ENCODE assay signal across 8 cellular contexts in genomic region chr10:87341546-87342145, GRCh38. TPM values are rescaled to one million over a fixed set of nuclear protein-coding genes. Genes with fewer than 3 reads are reported as not detected.
DNase-seq lines count a peak whose midpoint lies in the region; ATAC-seq, FAIRE-seq and TF ChIP-seq lines count a peak whose summit lies in the region.
"Not testable (repeated sequence)": the region's sequence is repeated elsewhere in the genome, so short reads cannot be mapped to it uniquely, and the experiment has no call there.

No MANE protein-coding gene starts in this region.

- CTCF ChIA-PET in WTC11 (lab: Charles Lee), result not testable (repeated sequence)

- not testable (repeated sequence) for H3K27me3 ChIP-seq in iPS DF 6.9 (ENCODE audit: control insufficient read depth, insufficient read depth, low read length); pancreas; upper lobe of right lung

- H3K4me3 ChIP-seq in HFF-Myc (replicated peaks; ENCODE audit: low read depth, low read length) (peak overlapping the region; percentile 47), iPS DF 6.9 (ENCODE audit: low read length) (peak overlapping the region; percentile 50; the same call in 1 of the 2 replicates), pancreas (peak overlapping the region in 3 of 4 donors; percentile 33 to 53 (median 44)), upper lobe of right lung (peak overlapping the region; percentile 55)

- H3K27ac ChIP-seq in iPS DF 6.9 (ENCODE audit: low read length), result not testable (repeated sequence)
- H3K27ac ChIP-seq in pancreas (peak overlapping the region in 2 of 4 donors; percentile 84 to 89), upper lobe of right lung (peak overlapping the region; percentile 87)

- intact Hi-C loops in pancreas (cut with DNase I); upper lobe of right lung (cut with DNase I): not testable (repeated sequence)

- H3K4me1 Mint-ChIP-seq in WTC11, result not testable (repeated sequence)
- peaks cover 11% of the 10 kb centered on the region for H3K4me1 Mint-ChIP-seq in central memory CD8-positive, alpha-beta T cell

- POLR2A ChIA-PET in WTC11 (lab: Charles Lee), result not testable (repeated sequence)

- peak overlapping the region; percentile 85 for H3K4me3 Mint-ChIP-seq in WTC11
- H3K4me3 Mint-ChIP-seq in central memory CD8-positive, alpha-beta T cell, result peak overlapping the region; percentile 81

- WGBS in iPS DF 6.9 (ENCODE audit: insufficient coverage, insufficient read length), result no CpG with 5 or more reads among the region's 54 CpGs
- 0% methylated on average over 2 to 14 of the region's 54 CpGs for WGBS in pancreas, 2 donors

- not testable (repeated sequence) for H3K36me3 Mint-ChIP-seq in WTC11; central memory CD8-positive, alpha-beta T cell (ENCODE audit: insufficient read depth)

- H3K27ac Mint-ChIP-seq in WTC11, result 0 out of 2 replicates have a peak overlapping the region, but pooled peaks have one; percentile 60
- peak overlapping the region; percentile 71 for H3K27ac Mint-ChIP-seq in central memory CD8-positive, alpha-beta T cell (ENCODE audit: low read depth)

- not testable (repeated sequence) for FAIRE-seq in pancreas (lab: Jason Lieb, UNC)

- H3K9me3 Mint-ChIP-seq in WTC11; central memory CD8-positive, alpha-beta T cell: not testable (repeated sequence)

- H3K36me3 ChIP-seq in iPS DF 6.9 (ENCODE audit: control insufficient read depth, insufficient read depth, low read length); pancreas; upper lobe of right lung: not testable (repeated sequence)

- not testable (repeated sequence) for DNase-seq in HFF-Myc (ENCODE audit: extremely low read depth, low read depth); central memory CD8-positive, alpha-beta T cell (ENCODE audit: low spot score in 2 of 2); iPS DF 6.9 (ENCODE audit: low read depth, low spot score)
- DNase-seq in WTC11 (ENCODE audit: low spot score), result peak; percentile 23
- peak in 5 of 6 donors; percentile 13 to 41 (median 28) for DNase-seq in pancreas
- DNase-seq in upper lobe of right lung, result peak; percentile 61

- not testable (repeated sequence) for H3K4me1 ChIP-seq in iPS DF 6.9 (ENCODE audit: control insufficient read depth, insufficient read depth, low read length); pancreas; upper lobe of right lung

- not testable (repeated sequence) for H3K27me3 Mint-ChIP-seq in WTC11 (ENCODE audit: low read depth); central memory CD8-positive, alpha-beta T cell

- not testable (repeated sequence) for H3K9me3 ChIP-seq in iPS DF 6.9 (ENCODE audit: control insufficient read depth, insufficient read depth, low read length); pancreas; upper lobe of right lung

- TF ChIP-seq CTCF in HFF-Myc (IDR thresholded peaks at IDR 0.05; ENCODE audit: low read depth, low read length, missing control alignments); WTC11 (IDR thresholded peaks at IDR 0.05); pancreas (IDR thresholded peaks at IDR 0.05); upper lobe of right lung (IDR thresholded peaks at IDR 0.05): not testable (repeated sequence)

- peak; percentile 9 for ATAC-seq in GM18517 (IDR thresholded peaks at IDR 0.05; ENCODE audit: unreplicated experiment)
- ATAC-seq in HG03521 (IDR thresholded peaks at IDR 0.05; ENCODE audit: unreplicated experiment), result peak; percentile 18
- ATAC-seq in WTC11, result peak; percentile 31
- peak; percentile 4 for ATAC-seq in central memory CD8-positive, alpha-beta T cell (replicated peaks; ENCODE audit: extremely low read depth, poor library complexity, severe bottlenecking)
- ATAC-seq in pancreas, result peak; percentile 2 to 37 (median 26)
- ATAC-seq in upper lobe of right lung, result peak; percentile 49

RNA-seq across cellular contexts. Expression of gene NUTM2D, which starts 15.9 kb away (rescaled TPM):
- total RNA-seq in WTC11 (2021) (1.0 to 1.6 TPM (median 1.2 TPM) in 3 replicates), pancreas (1 to 10 TPM; 2.2 to 3.8 (median 2.7) TPM), upper lobe of right lung (5.1 TPM)
- polyA plus RNA-seq in pancreas, result 10 to 100 TPM in 1 of 2 donors, 1 to 10 TPM in 1; 4.3 to 13.8 TPM
